30 cellular contexts compared by ENCODE assay signal in genomic region chr3:42541079-42541478, GRCh38. TPM values are rescaled to one million over a fixed set of nuclear protein-coding genes. Genes with fewer than 3 reads are reported as not detected.
DNase-seq lines count a peak whose midpoint lies in the region; ATAC-seq and TF ChIP-seq lines count a peak whose summit lies in the region.
"Had no signal": no experiment of that assay in that cellular context is flagged by ENCODE, and none has a peak within 500 bp of the region (broad histone marks: within the 10 kb centered on the region; RNA-seq: fewer than 3 reads in every experiment).

No MANE protein-coding gene starts in this region.

- in situ Hi-C loops in mammary epithelial cell (cut with MboI; ENCODE audit: low sequenced_read_pairs in 2 of 2), result loop anchor here in 1 of 2 donors (25.0 kb wide), 1 partner anchor 304 kb away; no protein-coding TSS in a partner anchor

- no peaks in the 10 kb centered on the region for H3K36me3 ChIP-seq in BLaER1
- peaks cover 0 to 2% of the 10 kb centered on the region in 2 donors for H3K36me3 ChIP-seq in neuronal stem cell (replicated peaks in 1 of 2; ENCODE audit: control insufficient read depth in 2 of 2, insufficient read depth in 2 of 2, low read length in 2 of 2)
- H3K36me3 ChIP-seq in mammary epithelial cell (ENCODE audit: insufficient read depth, low read length), result no peaks in the 10 kb centered on the region

- peak overlapping the region; percentile 66 for H3K27ac ChIP-seq in BLaER1
- no peak overlapping the region for H3K27ac ChIP-seq in neuronal stem cell (replicated peaks; ENCODE audit: low read length)
- no peak overlapping the region for H3K27ac ChIP-seq in mammary epithelial cell (ENCODE audit: insufficient read depth, low read depth, low read length)
- H3K27ac ChIP-seq: GM23248, HL-60, PC-9 had no signal

- H4K91ac ChIP-seq in neuronal stem cell (ENCODE audit: low read depth, low read length, poor library complexity), result no peak overlapping the region

- H3K4me3 ChIP-seq in BLaER1 (no peak overlapping the region), neuronal stem cell (ENCODE audit: low read length in 2 of 2) (no peak overlapping the region), mammary epithelial cell (replicated peaks in 1 of 3; ENCODE audit: insufficient read depth in 1 of 3, low read depth in 2 of 3, low read length in 3 of 3) (no peak overlapping the region)
- H3K4me3 ChIP-seq: GM12878, GM23248, K562, PC-9 had no signal

- intact Hi-C loops in Right ventricle myocardium superior (cut with DNase I) (loop anchor here (5.0 to 10.0 kb wide), 2 partner anchors 39 to 306 kb away; partner anchors contain the start of gene VIPR1), mammary epithelial cell (cut with micrococcal nuclease) (loop anchor here (2.0 to 10.0 kb wide), 4 partner anchors 96 to 646 kb away; no protein-coding TSS in a partner anchor)

- CTCF ChIA-PET in mammary epithelial cell (lab: Charles Lee; ENCODE audit: low non-redundant PET), result no interaction called here

- dilution Hi-C loops in mammary epithelial cell (cut with HindIII; ENCODE audit: low sequenced_read_pairs), result no loop called here

- H4K8ac ChIP-seq in neuronal stem cell (ENCODE audit: low read depth, low read length), result no peak overlapping the region

- H3K9ac ChIP-seq in BLaER1, result peak overlapping the region; percentile 19; the same call in 1 of the 2 replicates
- no peak overlapping the region for H3K9ac ChIP-seq in neuronal stem cell (ENCODE audit: low read depth, low read length, poor library complexity)
- H3K9ac ChIP-seq in mammary epithelial cell (ENCODE audit: insufficient read depth, low read length), result no peak overlapping the region
- H3K9ac ChIP-seq: GM23248, SK-N-SH had no signal

- no peak overlapping the region for H3K23ac ChIP-seq in neuronal stem cell (ENCODE audit: low read depth, low read length, poor library complexity)

- no peaks in the 10 kb centered on the region for H4K20me1 ChIP-seq in BLaER1
- no peaks in the 10 kb centered on the region for H4K20me1 ChIP-seq in mammary epithelial cell (ENCODE audit: insufficient read depth, low read length)

- DNase-seq in D341Med (ENCODE audit: low spot score) (peak; percentile 13), Right ventricle myocardium superior (no peak), neuronal stem cell (ENCODE audit: low spot score) (no peak), DMS114 treated with DMSO at 0.1 percent for 48 hours (lab: John Stamatoyannopoulos, UW; ENCODE audit: unreplicated experiment) (no peak), mammary epithelial cell (no peak)
- DNase-seq: CD4-positive, alpha-beta T cell; COR-L47; DMS 273 treated with DMSO at 0.1 percent for 48 hours; DND-41; GM23248; H9; HFFc6; MM.1S; NCI-H1048; NCI-H1436; NCI-H187 treated with DMSO at 0.1 percent for 48 hours; NCI-H2227 treated with DMSO at 0.1 percent for 48 hours; NCI-H510A; NCI-H748 treated with DMSO at 0.1 percent for 48 hours; PC-9; RPMI8226; SIG-M5; SK-N-SH had no signal

- H2BK15ac ChIP-seq in neuronal stem cell (ENCODE audit: low read length), result no peak overlapping the region

- no TSS peak for BruUV-seq in mammary epithelial cell (replicated peaks; lab: Mats Ljungman, UMichigan)

- H3K27me3 ChIP-seq in BLaER1, result no peaks in the 10 kb centered on the region
- H3K27me3 ChIP-seq in neuronal stem cell (ENCODE audit: control insufficient read depth in 3 of 3, insufficient read depth in 3 of 3, low read depth in 1 of 3, low read length in 3 of 3), result no peaks in the 10 kb centered on the region
- no peaks in the 10 kb centered on the region for H3K27me3 ChIP-seq in mammary epithelial cell (ENCODE audit: insufficient read depth, low read length)

- peaks cover 21% of the 10 kb centered on the region for H3K4me1 ChIP-seq in BLaER1
- no peaks in the 10 kb centered on the region for H3K4me1 ChIP-seq in neuronal stem cell (ENCODE audit: control insufficient read depth in 2 of 2, insufficient read depth in 1 of 2, low read depth in 1 of 2, low read length in 2 of 2)
- no peaks in the 10 kb centered on the region for H3K4me1 ChIP-seq in mammary epithelial cell (ENCODE audit: insufficient read depth, low read length)

- no peaks in the 10 kb centered on the region for H3K79me1 ChIP-seq in neuronal stem cell (ENCODE audit: low read depth, low read length)

- H3K14ac ChIP-seq in neuronal stem cell (ENCODE audit: low read length), result no peak overlapping the region

- H3K9me3 ChIP-seq in BLaER1 (no peaks in the 10 kb centered on the region), neuronal stem cell (replicated peaks in 1 of 2; ENCODE audit: control insufficient read depth in 2 of 2, insufficient read depth in 1 of 2, low read depth in 1 of 2, low read length in 2 of 2) (no peaks in the 10 kb centered on the region), mammary epithelial cell (replicated peaks; ENCODE audit: insufficient read depth, low read length) (no peaks in the 10 kb centered on the region)
- H3K9me3 ChIP-seq: SK-N-SH had no signal

- ATAC-seq in Right ventricle myocardium superior (ENCODE audit: poor library complexity) (peak; percentile 9), GM19351 (IDR thresholded peaks at IDR 0.05; ENCODE audit: unreplicated experiment) (no peak)
- ATAC-seq: GM12878, HepG2, K562 had no signal

- WGBS in neuronal stem cell (ENCODE audit: extremely low coverage in 2 of 2, insufficient read length in 2 of 2, insufficient replicate concordance in 1 of 2), 2 donors, result no CpG with 5 or more reads among the region's 3 CpGs
- 16% methylated on average over 2 of the region's 3 CpGs for WGBS in mammary epithelial cell (ENCODE audit: low coverage, missing lambda C conversion rate)

- H3K4me2 ChIP-seq in BLaER1 (peak overlapping the region; percentile 69), neuronal stem cell (ENCODE audit: insufficient read depth, low read length, poor library complexity, severe bottlenecking) (no peak overlapping the region), mammary epithelial cell (ENCODE audit: insufficient read depth, low read depth, low read length) (no peak overlapping the region)
- H3K4me2 ChIP-seq: PC-9, SK-N-SH had no signal

- H2BK120ac ChIP-seq in neuronal stem cell (ENCODE audit: low read depth, low read length), result no peak overlapping the region

- no peak overlapping the region for H3K18ac ChIP-seq in neuronal stem cell (ENCODE audit: low read length)

- H3K79me2 ChIP-seq in mammary epithelial cell (ENCODE audit: insufficient read depth, low read length), result no peaks in the 10 kb centered on the region

- TF ChIP-seq CTCF in mammary epithelial cell (conservative IDR thresholded peaks at IDR 0.05 in 1 of 2, IDR thresholded peaks at IDR 0.05 in 1 of 2; ENCODE audit: extremely low read depth in 1 of 2, insufficient read depth in 1 of 2, low read depth in 1 of 2, low read length in 2 of 2), result no peak

- H2AFZ ChIP-seq in neuronal stem cell (ENCODE audit: low read length), result no peak overlapping the region
- H2AFZ ChIP-seq in mammary epithelial cell (ENCODE audit: low read depth, low read length), result no peak overlapping the region
- H2AFZ ChIP-seq: GM23248, PC-9 had no signal

- peak overlapping the region; percentile 16 for H2AK5ac ChIP-seq in neuronal stem cell (ENCODE audit: low read depth, low read length)

- H2BK12ac ChIP-seq in neuronal stem cell (ENCODE audit: low read length), result no peak overlapping the region

- H2BK5ac ChIP-seq in neuronal stem cell (ENCODE audit: low read length), result no peak overlapping the region

- no peak overlapping the region for H3K4ac ChIP-seq in neuronal stem cell (ENCODE audit: low read length)

RNA-seq across cellular contexts. Expression of gene VIPR1, which starts 38.6 kb away (rescaled TPM):
- 3.4 TPM for total RNA-seq in Right ventricle myocardium superior
- polyA plus RNA-seq in neuronal stem cell (2013, experiment 1 of 2), result 1.1 TPM
- polyA plus RNA-seq in neuronal stem cell (2013, experiment 2 of 2), result 1.00 TPM
- total RNA-seq in mammary epithelial cell, result 10 to 100 TPM in 1 of 2 donors, 1 to 10 TPM in 1; 4.7 to 21.3 TPM
- 0.77 TPM for polyA plus RNA-seq in mammary epithelial cell
- 12.5 TPM for polyA minus RNA-seq in mammary epithelial cell
- total RNA-seq: GM23248, HFFc6, LHCN-M2 had no signal
- polyA plus RNA-seq: GM23248, SK-N-SH had no signal

RNA-seq across cellular contexts. Expression of gene SEC22C, which starts 40.7 kb away (rescaled TPM):
- total RNA-seq in Right ventricle myocardium superior, result 21.6 TPM
- 30.9 TPM for polyA plus RNA-seq in neuronal stem cell (2013, experiment 1 of 2)
- 29.4 TPM for polyA plus RNA-seq in neuronal stem cell (2013, experiment 2 of 2)
- 10 to 100 TPM; 53.2 to 68.7 TPM for total RNA-seq in mammary epithelial cell
- polyA plus RNA-seq in mammary epithelial cell, result 34.2 TPM
- polyA minus RNA-seq in mammary epithelial cell, result 46.7 TPM

RNA-seq across cellular contexts. Expression of gene SS18L2, which starts 49.6 kb away (rescaled TPM):
- 9.1 TPM for total RNA-seq in Right ventricle myocardium superior
- polyA plus RNA-seq in neuronal stem cell (2013, experiment 1 of 2), result 75.6 TPM
- polyA plus RNA-seq in neuronal stem cell (2013, experiment 2 of 2), result 77.7 TPM
- total RNA-seq in mammary epithelial cell, result 10 to 100 TPM; 13.3 to 19.3 TPM
- polyA plus RNA-seq in mammary epithelial cell, result 25.5 TPM
- polyA minus RNA-seq in mammary epithelial cell, result 54.5 TPM

RNA-seq across cellular contexts. Expression of gene NKTR, which starts 59.4 kb away (rescaled TPM):
- total RNA-seq in Right ventricle myocardium superior, result 21.6 TPM
- polyA plus RNA-seq in neuronal stem cell (2013, experiment 1 of 2), result 57.4 TPM
- polyA plus RNA-seq in neuronal stem cell (2013, experiment 2 of 2), result 60.9 TPM
- 10 to 100 TPM; 57.2 to 59.3 TPM for total RNA-seq in mammary epithelial cell
- 10.4 TPM for polyA plus RNA-seq in mammary epithelial cell
- 18.8 TPM for polyA minus RNA-seq in mammary epithelial cell
